Comparison of ENCODE assay signal across 9 cellular contexts in genomic region chr1:235998812-235999211, GRCh38.
DNase-seq lines count a peak whose midpoint lies in the region; ATAC-seq and TF ChIP-seq lines count a peak whose summit lies in the region.
"Had no signal": no experiment of that assay in that cellular context is flagged by ENCODE, and none has a peak within 500 bp of the region (broad histone marks: within the 10 kb centered on the region; RNA-seq: fewer than 3 reads in every experiment).

No MANE protein-coding gene starts in this region.

- H3K4me1 Mint-ChIP-seq in T-helper 1 cell treated with Interleukin-12 subunit alpha and Interleukin-12 subunit beta and Interleukin-4 antibody, amounts not matched to agents 30 μg/mL and 1 μg/mL, for 36 hours (ENCODE audit: low read depth): peaks cover 58% of the 10 kb centered on the region
- H3K4me1 Mint-ChIP-seq in type B pancreatic cell (ENCODE audit: unreplicated experiment): peaks cover 4% of the 10 kb centered on the region

- no peak for TF ChIP-seq EP300 in upper lobe of left lung (IDR thresholded peaks at IDR 0.05)

- peak overlapping the region; percentile 99 for H3K27ac Mint-ChIP-seq in T-helper 1 cell treated with Interleukin-12 subunit alpha and Interleukin-12 subunit beta and Interleukin-4 antibody, amounts not matched to agents 30 μg/mL and 1 μg/mL, for 36 hours
- no peak overlapping the region for H3K27ac Mint-ChIP-seq in type B pancreatic cell

- peak overlapping the region; percentile 35 to 53 for H3K27ac ChIP-seq in esophagus (ENCODE audit: low read depth in 2 of 2, low read length in 1 of 2)
- H3K27ac ChIP-seq in upper lobe of left lung: peak overlapping the region in 3 of 4 donors; percentile 42 to 57 (median 49)
- H3K27ac ChIP-seq: SK-N-MC had no signal

- no peaks in the 10 kb centered on the region for H3K9me3 ChIP-seq in esophagus (ENCODE audit: control insufficient read depth in 2 of 2, insufficient read depth in 1 of 2, low read depth in 1 of 2, low read length in 1 of 2)
- H3K9me3 ChIP-seq in upper lobe of left lung: no peaks in the 10 kb centered on the region

- H3K36me3 Mint-ChIP-seq in T-helper 1 cell treated with Interleukin-12 subunit alpha and Interleukin-12 subunit beta and Interleukin-4 antibody, amounts not matched to agents 30 μg/mL and 1 μg/mL, for 36 hours (ENCODE audit: low read depth): peaks cover 10% of the 10 kb centered on the region
- peaks cover 9% of the 10 kb centered on the region for H3K36me3 Mint-ChIP-seq in type B pancreatic cell

- H3K9me3 Mint-ChIP-seq in T-helper 1 cell treated with Interleukin-12 subunit alpha and Interleukin-12 subunit beta and Interleukin-4 antibody, amounts not matched to agents 30 μg/mL and 1 μg/mL, for 36 hours: no peaks in the 10 kb centered on the region
- H3K9me3 Mint-ChIP-seq in type B pancreatic cell: peaks cover 4% of the 10 kb centered on the region

- peaks cover 0 to 4% of the 10 kb centered on the region in 2 donors for H3K4me1 ChIP-seq in esophagus (ENCODE audit: control insufficient read depth in 2 of 2, insufficient read depth in 2 of 2, low read length in 1 of 2)
- peaks cover 3 to 23% (median 17%) of the 10 kb centered on the region in 4 donors for H3K4me1 ChIP-seq in upper lobe of left lung

- H3K36me3 ChIP-seq in esophagus (ENCODE audit: control insufficient read depth in 2 of 2, insufficient read depth in 2 of 2, low read length in 1 of 2) (no peaks in the 10 kb centered on the region), upper lobe of left lung (peaks cover 0 to 8% (median 0%) of the 10 kb centered on the region in 4 donors)

- DNase-seq in upper lobe of left lung: peak in 1 of 2 donors; percentile 56
- no peak for DNase-seq in type B pancreatic cell (ENCODE audit: extremely low spot score, unreplicated experiment)
- DNase-seq in kidney glomerular epithelial cell (lab: John Stamatoyannopoulos, UW): no peak
- DNase-seq in NCI-H526 treated with DMSO at 0.1 percent for 48 hours (lab: John Stamatoyannopoulos, UW): no peak

- 72 to 77% methylated on average over 6 of the region's 6 CpGs for WGBS in esophagus, 2 donors
- WGBS in upper lobe of left lung, 2 donors: 61 to 76% methylated on average over 6 of the region's 6 CpGs

- H3K4me3 ChIP-seq in esophagus (ENCODE audit: low read depth in 1 of 2, low read length in 2 of 2): no peak overlapping the region
- no peak overlapping the region for H3K4me3 ChIP-seq in upper lobe of left lung
- H3K4me3 ChIP-seq: SK-N-MC had no signal

- H3K27me3 ChIP-seq in esophagus (ENCODE audit: control insufficient read depth in 1 of 2, insufficient read depth in 2 of 2, low read length in 2 of 2) (no peaks in the 10 kb centered on the region), upper lobe of left lung (no peaks in the 10 kb centered on the region)

- peak; percentile 19 for ATAC-seq in GM18870 (IDR thresholded peaks at IDR 0.05; ENCODE audit: unreplicated experiment)
- peak; percentile 43 for ATAC-seq in HG02798 (IDR thresholded peaks at IDR 0.05; ENCODE audit: poor library complexity, unreplicated experiment)
- ATAC-seq in upper lobe of left lung (ENCODE audit: low FRiP score in 2 of 2): peak in 1 of 2 donors; percentile 31

- no peak for TF ChIP-seq CTCF in upper lobe of left lung (IDR thresholded peaks at IDR 0.05)
- TF ChIP-seq CTCF in type B pancreatic cell (conservative IDR thresholded peaks at IDR 0.05): no peak

- H3K27me3 Mint-ChIP-seq in T-helper 1 cell treated with Interleukin-12 subunit alpha and Interleukin-12 subunit beta and Interleukin-4 antibody, amounts not matched to agents 30 μg/mL and 1 μg/mL, for 36 hours (ENCODE audit: low read depth): no peaks in the 10 kb centered on the region
- no peaks in the 10 kb centered on the region for H3K27me3 Mint-ChIP-seq in type B pancreatic cell

- no peak for TF ChIP-seq POLR2A in upper lobe of left lung (IDR thresholded peaks at IDR 0.05)

- H3K4me3 Mint-ChIP-seq in T-helper 1 cell treated with Interleukin-12 subunit alpha and Interleukin-12 subunit beta and Interleukin-4 antibody, amounts not matched to agents 30 μg/mL and 1 μg/mL, for 36 hours: peak overlapping the region; percentile 43
- no peak overlapping the region for H3K4me3 Mint-ChIP-seq in type B pancreatic cell
